Comparison of ENCODE assay signal across 1 cellular context in genomic region chr10:101286248-101287046, GRCh38.
TF ChIP-seq lines count a peak whose summit lies in the region.

No MANE protein-coding gene starts in this region.

TF ChIP-seq in A549, 52 proteins besides CTCF, POLR2A, EP300 and RAD21 (continued from another document):
- TF ChIP-seq, protein P1, sequence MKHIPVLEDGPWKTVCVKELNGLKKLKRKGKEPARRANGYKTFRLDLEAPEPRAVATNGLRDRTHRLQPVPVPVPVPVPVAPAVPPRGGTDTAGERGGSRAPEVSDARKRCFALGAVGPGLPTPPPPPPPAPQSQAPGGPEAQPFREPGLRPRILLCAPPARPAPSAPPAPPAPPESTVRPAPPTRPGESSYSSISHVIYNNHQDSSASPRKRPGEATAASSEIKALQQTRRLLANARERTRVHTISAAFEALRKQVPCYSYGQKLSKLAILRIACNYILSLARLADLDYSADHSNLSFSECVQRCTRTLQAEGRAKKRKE (CRISPR knock-in tag; IDR thresholded peaks at IDR 0.05; ENCODE audit: low read depth), result no peak
- no peak for TF ChIP-seq NR3C1 (IDR thresholded peaks at IDR 0.05)
- no peak for TF ChIP-seq FOSL2 (IDR thresholded peaks at IDR 0.05)
- TF ChIP-seq FOSL2 (CRISPR knock-in tag; IDR thresholded peaks at IDR 0.05), result no peak
- TF ChIP-seq RFX5 (IDR thresholded peaks at IDR 0.05), result no peak
- TF ChIP-seq, protein P2, sequence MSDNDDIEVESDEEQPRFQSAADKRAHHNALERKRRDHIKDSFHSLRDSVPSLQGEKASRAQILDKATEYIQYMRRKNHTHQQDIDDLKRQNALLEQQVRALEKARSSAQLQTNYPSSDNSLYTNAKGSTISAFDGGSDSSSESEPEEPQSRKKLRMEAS (IDR thresholded peaks at IDR 0.05), result no peak
